Comparison of ENCODE assay signal across 2 cellular contexts in the genomic region with DNA sequence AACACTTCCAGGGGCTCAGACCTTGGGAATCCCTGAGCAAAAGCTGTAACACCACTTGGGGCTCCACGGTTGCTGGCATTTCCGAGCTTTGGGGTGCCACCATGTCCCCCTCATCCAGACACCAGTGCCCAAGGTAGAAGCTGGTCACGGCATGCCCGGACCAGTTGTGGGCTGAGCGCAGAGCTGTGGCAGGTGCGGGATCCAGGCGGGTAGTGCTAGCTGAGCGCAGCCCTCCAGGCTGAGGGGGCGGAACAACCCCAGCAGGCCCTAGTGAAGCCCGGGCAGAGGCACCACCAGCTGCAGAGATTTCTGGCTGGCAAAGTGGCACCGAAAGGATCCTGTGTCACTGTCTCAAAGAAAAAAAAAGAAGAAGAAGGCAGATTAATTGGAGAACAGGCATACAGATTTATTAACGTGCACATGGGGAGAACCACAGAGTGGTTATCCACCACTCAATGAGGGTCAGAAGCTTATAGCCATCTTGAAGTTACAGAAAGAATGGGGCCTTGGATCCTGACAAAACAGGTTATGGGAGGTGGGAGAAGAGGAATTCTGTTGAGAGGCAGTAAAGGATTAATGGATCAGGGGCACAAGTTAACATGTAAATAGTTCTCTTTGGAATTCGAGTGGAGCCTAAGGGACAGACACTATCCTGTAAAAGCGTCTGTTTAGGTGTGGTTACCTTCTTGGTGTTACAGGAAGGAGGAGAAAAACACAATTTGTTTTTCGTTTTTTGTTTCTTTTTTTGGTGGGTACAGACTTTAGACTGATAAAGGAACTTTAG.
TF ChIP-seq lines count a peak whose summit lies in the region.

No MANE protein-coding gene starts in this region.

TF ChIP-seq in GM23338, 12 proteins besides CTCF, POLR2A, EP300 and RAD21 (continues in another document):
- TF ChIP-seq ZNF331 (CRISPR knock-in tag; IDR thresholded peaks at IDR 0.05; ENCODE audit: low read depth), result no peak
- TF ChIP-seq CREB1 (CRISPR knock-in tag; IDR thresholded peaks at IDR 0.05; ENCODE audit: low read depth), result no peak
- TF ChIP-seq STAT1 (IDR thresholded peaks at IDR 0.05; ENCODE audit: unreplicated experiment), result no peak
- TF ChIP-seq, protein P1, sequence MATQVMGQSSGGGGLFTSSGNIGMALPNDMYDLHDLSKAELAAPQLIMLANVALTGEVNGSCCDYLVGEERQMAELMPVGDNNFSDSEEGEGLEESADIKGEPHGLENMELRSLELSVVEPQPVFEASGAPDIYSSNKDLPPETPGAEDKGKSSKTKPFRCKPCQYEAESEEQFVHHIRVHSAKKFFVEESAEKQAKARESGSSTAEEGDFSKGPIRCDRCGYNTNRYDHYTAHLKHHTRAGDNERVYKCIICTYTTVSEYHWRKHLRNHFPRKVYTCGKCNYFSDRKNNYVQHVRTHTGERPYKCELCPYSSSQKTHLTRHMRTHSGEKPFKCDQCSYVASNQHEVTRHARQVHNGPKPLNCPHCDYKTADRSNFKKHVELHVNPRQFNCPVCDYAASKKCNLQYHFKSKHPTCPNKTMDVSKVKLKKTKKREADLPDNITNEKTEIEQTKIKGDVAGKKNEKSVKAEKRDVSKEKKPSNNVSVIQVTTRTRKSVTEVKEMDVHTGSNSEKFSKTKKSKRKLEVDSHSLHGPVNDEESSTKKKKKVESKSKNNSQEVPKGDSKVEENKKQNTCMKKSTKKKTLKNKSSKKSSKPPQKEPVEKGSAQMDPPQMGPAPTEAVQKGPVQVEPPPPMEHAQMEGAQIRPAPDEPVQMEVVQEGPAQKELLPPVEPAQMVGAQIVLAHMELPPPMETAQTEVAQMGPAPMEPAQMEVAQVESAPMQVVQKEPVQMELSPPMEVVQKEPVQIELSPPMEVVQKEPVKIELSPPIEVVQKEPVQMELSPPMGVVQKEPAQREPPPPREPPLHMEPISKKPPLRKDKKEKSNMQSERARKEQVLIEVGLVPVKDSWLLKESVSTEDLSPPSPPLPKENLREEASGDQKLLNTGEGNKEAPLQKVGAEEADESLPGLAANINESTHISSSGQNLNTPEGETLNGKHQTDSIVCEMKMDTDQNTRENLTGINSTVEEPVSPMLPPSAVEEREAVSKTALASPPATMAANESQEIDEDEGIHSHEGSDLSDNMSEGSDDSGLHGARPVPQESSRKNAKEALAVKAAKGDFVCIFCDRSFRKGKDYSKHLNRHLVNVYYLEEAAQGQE (IDR thresholded peaks at IDR 0.05; ENCODE audit: unreplicated experiment), result no peak
- no peak for TF ChIP-seq JUNB (IDR thresholded peaks at IDR 0.05; ENCODE audit: unreplicated experiment)
- TF ChIP-seq NANOG (IDR thresholded peaks at IDR 0.05; ENCODE audit: borderline replicate concordance), result no peak
- TF ChIP-seq, protein P2, sequence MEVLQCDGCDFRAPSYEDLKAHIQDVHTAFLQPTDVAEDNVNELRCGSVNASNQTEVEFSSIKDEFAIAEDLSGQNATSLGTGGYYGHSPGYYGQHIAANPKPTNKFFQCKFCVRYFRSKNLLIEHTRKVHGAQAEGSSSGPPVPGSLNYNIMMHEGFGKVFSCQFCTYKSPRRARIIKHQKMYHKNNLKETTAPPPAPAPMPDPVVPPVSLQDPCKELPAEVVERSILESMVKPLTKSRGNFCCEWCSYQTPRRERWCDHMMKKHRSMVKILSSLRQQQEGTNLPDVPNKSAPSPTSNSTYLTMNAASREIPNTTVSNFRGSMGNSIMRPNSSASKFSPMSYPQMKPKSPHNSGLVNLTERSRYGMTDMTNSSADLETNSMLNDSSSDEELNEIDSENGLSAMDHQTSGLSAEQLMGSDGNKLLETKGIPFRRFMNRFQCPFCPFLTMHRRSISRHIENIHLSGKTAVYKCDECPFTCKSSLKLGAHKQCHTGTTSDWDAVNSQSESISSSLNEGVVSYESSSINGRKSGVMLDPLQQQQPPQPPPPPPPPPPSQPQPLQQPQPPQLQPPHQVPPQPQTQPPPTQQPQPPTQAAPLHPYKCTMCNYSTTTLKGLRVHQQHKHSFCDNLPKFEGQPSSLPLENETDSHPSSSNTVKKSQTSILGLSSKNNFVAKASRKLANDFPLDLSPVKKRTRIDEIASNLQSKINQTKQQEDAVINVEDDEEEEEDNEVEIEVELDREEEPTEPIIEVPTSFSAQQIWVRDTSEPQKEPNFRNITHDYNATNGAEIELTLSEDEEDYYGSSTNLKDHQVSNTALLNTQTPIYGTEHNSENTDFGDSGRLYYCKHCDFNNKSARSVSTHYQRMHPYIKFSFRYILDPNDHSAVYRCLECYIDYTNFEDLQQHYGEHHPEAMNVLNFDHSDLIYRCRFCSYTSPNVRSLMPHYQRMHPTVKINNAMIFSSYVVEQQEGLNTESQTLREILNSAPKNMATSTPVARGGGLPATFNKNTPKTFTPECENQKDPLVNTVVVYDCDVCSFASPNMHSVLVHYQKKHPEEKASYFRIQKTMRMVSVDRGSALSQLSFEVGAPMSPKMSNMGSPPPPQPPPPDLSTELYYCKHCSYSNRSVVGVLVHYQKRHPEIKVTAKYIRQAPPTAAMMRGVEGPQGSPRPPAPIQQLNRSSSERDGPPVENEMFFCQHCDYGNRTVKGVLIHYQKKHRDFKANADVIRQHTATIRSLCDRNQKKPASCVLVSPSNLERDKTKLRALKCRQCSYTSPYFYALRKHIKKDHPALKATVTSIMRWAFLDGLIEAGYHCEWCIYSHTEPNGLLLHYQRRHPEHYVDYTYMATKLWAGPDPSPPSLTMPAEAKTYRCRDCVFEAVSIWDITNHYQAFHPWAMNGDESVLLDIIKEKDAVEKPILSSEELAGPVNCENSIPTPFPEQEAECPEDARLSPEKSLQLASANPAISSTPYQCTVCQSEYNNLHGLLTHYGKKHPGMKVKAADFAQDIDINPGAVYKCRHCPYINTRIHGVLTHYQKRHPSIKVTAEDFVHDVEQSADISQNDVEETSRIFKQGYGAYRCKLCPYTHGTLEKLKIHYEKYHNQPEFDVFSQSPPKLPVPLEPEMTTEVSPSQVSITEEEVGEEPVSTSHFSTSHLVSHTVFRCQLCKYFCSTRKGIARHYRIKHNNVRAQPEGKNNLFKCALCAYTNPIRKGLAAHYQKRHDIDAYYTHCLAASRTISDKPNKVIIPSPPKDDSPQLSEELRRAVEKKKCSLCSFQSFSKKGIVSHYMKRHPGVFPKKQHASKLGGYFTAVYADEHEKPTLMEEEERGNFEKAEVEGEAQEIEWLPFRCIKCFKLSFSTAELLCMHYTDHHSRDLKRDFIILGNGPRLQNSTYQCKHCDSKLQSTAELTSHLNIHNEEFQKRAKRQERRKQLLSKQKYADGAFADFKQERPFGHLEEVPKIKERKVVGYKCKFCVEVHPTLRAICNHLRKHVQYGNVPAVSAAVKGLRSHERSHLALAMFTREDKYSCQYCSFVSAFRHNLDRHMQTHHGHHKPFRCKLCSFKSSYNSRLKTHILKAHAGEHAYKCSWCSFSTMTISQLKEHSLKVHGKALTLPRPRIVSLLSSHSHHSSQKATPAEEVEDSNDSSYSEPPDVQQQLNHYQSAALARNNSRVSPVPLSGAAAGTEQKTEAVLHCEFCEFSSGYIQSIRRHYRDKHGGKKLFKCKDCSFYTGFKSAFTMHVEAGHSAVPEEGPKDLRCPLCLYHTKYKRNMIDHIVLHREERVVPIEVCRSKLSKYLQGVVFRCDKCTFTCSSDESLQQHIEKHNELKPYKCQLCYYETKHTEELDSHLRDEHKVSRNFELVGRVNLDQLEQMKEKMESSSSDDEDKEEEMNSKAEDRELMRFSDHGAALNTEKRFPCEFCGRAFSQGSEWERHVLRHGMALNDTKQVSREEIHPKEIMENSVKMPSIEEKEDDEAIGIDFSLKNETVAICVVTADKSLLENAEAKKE (CRISPR knock-in tag; IDR thresholded peaks at IDR 0.05), result no peak
- no peak for TF ChIP-seq POLR2AphosphoS5 (IDR thresholded peaks at IDR 0.05; ENCODE audit: low read depth)
- TF ChIP-seq ZNF114 (CRISPR knock-in tag; IDR thresholded peaks at IDR 0.05), result no peak
- no peak for TF ChIP-seq EZH2phosphoT487 (IDR thresholded peaks at IDR 0.05; ENCODE audit: unreplicated experiment)

TF ChIP-seq in HepG2, 621 proteins besides CTCF, POLR2A, EP300 and RAD21:
- TF ChIP-seq ZNF644 (CRISPR knock-in tag; IDR thresholded peaks at IDR 0.05; ENCODE audit: low read depth) (no peak), CHCHD3 (CRISPR knock-in tag; IDR thresholded peaks at IDR 0.05) (no peak), ZKSCAN8 (CRISPR knock-in tag; IDR thresholded peaks at IDR 0.05; ENCODE audit: borderline replicate concordance) (no peak), SPEN (CRISPR knock-in tag; IDR thresholded peaks at IDR 0.05; ENCODE audit: low read depth) (no peak), NCOA2 (CRISPR knock-in tag; IDR thresholded peaks at IDR 0.05) (no peak)
